Comparison of ENCODE assay signal across 8 cellular contexts in the genomic region with DNA sequence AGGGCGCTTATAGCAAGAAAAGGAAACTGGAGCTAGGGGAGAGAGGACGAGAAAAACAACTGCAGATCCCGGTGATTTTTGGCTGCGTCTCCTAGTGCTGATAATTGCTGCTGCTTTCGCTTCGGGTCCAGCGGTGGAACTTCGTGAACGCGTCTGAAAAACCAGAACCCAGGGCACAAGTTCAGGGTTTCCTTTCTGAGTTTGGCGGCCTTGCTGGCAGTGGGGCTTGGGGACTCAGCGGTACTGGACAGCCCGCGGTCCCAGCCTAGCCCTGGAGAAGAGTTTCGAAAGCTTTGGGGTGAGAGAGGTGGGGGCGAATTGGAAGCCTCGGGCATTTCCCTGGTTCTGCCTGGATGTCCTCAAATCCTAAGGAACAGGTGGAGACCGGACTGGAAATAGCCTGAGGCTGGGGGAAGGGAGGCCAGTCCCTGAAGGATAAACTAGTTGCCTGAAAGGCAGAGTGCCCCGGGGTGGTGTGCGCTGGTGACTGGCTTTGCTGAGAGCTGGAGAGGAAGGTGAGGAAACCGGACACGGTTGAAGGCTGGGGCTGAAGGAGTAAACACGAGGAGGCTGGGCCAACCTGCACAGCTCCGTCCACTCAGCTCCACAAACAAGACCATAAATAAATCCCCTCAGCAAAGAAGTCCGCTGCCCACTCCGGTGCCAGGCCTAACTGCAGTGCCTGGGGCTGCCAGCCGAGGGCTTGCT. TPM values are rescaled to one million over a fixed set of nuclear protein-coding genes. Genes with fewer than 3 reads are reported as not detected.
A peak's percentile ranks its signal among the peaks of the same experiment; 100 is the strongest.
DNase-seq lines count a peak whose midpoint lies in the region; ATAC-seq and TF ChIP-seq lines count a peak whose summit lies in the region.

No MANE protein-coding gene starts in this region.

- intact Hi-C loops in Calu3 (cut with micrococcal nuclease; ENCODE audit: unreplicated experiment) (no loop called here), left lung (cut with DNase I) (no loop called here)

- peak; percentile 71 for DNase-seq in Calu3
- DNase-seq in SK-N-DZ (ENCODE audit: low spot score), result peak; percentile 54
- DNase-seq in dermis blood vessel endothelial cell, result peak; percentile 53
- peak in 1 of 2 donors; percentile 90 for DNase-seq in left lung
- peak; percentile 42 for DNase-seq in stimulated activated CD8-positive, alpha-beta memory T cell treated with anti-CD3 and anti-CD28 coated beads, Interleukin-4, amount 100 ng/mL, for 48 hours

- H3K4me1 ChIP-seq in left lung, result peaks cover 11 to 34% of the 10 kb centered on the region in 2 donors

- H3K4me1 Mint-ChIP-seq in Calu3 (ENCODE audit: low read depth, unreplicated experiment), result no peaks in the 10 kb centered on the region

- peaks cover 20% of the 10 kb centered on the region for H3K27me3 Mint-ChIP-seq in Calu3 (ENCODE audit: unreplicated experiment)

- peaks cover 18% of the 10 kb centered on the region for H3K36me3 Mint-ChIP-seq in Calu3 (ENCODE audit: insufficient read depth, unreplicated experiment)

- H3K27ac Mint-ChIP-seq in Calu3 (ENCODE audit: unreplicated experiment), result no peak overlapping the region

- no peaks in the 10 kb centered on the region for H3K36me3 ChIP-seq in left lung

- H3K9me3 ChIP-seq in left lung, result no peaks in the 10 kb centered on the region

- H3K4me3 Mint-ChIP-seq in Calu3 (ENCODE audit: low read depth, unreplicated experiment), result peak overlapping the region; percentile 77

- ATAC-seq in HG03066 (IDR thresholded peaks at IDR 0.05; ENCODE audit: low read depth, unreplicated experiment) (peak; percentile 6), left lung (peak; percentile 42), HG03460 (IDR thresholded peaks at IDR 0.05; ENCODE audit: unreplicated experiment) (no peak), HG02588 (IDR thresholded peaks at IDR 0.05; ENCODE audit: unreplicated experiment) (no peak)

- CTCF ChIA-PET in Calu3 (lab: Charles Lee), result interaction anchor here (1.4 to 2.1 kb wide), 2 partner anchors 10 to 56 kb away, joined by 4 to 6 read pairs; no protein-coding TSS in a partner anchor

- H3K27me3 ChIP-seq in left lung, result peaks cover 0 to 21% of the 10 kb centered on the region in 2 donors

- peak overlapping the region; percentile 45 to 75 for H3K27ac ChIP-seq in left lung

- no peaks in the 10 kb centered on the region for H3K9me3 Mint-ChIP-seq in Calu3 (ENCODE audit: low read depth, unreplicated experiment)

- H3K4me3 ChIP-seq in left lung, result peak overlapping the region; percentile 61

- no peak for TF ChIP-seq CTCF in Calu3 (IDR thresholded peaks at IDR 0.05; ENCODE audit: unreplicated experiment)
- TF ChIP-seq CTCF in left lung (IDR thresholded peaks at IDR 0.05), result peak; percentile 51 to 55

- BruUV-seq in Calu3 (replicated peaks; lab: Mats Ljungman, UMichigan), result no TSS peak

RNA-seq across cellular contexts. Expression of gene GMPR, which starts 0.9 kb away (rescaled TPM):
- total RNA-seq in Calu3 (2022) (1.4 and 3.9 TPM in 2 replicates), dermis blood vessel endothelial cell (26.0 and 29.2 TPM in 2 replicates), left lung (10 to 100 TPM; 11.6 to 16.1 TPM)
- polyA plus RNA-seq in SK-N-DZ (2014; cell fraction: cytosol; rRNA removed), result 2.3 and 5.3 TPM in 2 replicates
- polyA plus RNA-seq in SK-N-DZ (2014; cell fraction: nucleus; rRNA removed), result 0.89 and 2.3 TPM in 2 replicates

Comparison
In these comparisons a context has a peak if more than half of its experiments do, and no peak if none do; other contexts are left out.
1. ATAC-seq: peak in HG03066 (single experiment) and left lung (single experiment); none in HG03460 (single experiment) and HG02588 (single experiment).